Comparison of ENCODE assay signal across 1 cellular context in genomic region chr5:10451137-10451824, GRCh38.
TF ChIP-seq lines count a peak whose summit lies in the region.

No MANE protein-coding gene starts in this region.

TF ChIP-seq in K562, 482 proteins besides CTCF, POLR2A, EP300 and RAD21 (continued from another document):
- no peak for TF ChIP-seq SETDB1 (IDR thresholded peaks at IDR 0.05; ENCODE audit: low read length)
- TF ChIP-seq HOXB6 (CRISPR knock-in tag; IDR thresholded peaks at IDR 0.05; ENCODE audit: borderline replicate concordance): no peak
- no peak for TF ChIP-seq SIN3B (IDR thresholded peaks at IDR 0.05; ENCODE audit: low read depth)
- no peak for TF ChIP-seq E2F1 (CRISPR knock-in tag; IDR thresholded peaks at IDR 0.05)
- TF ChIP-seq COPS2 (conservative IDR thresholded peaks at IDR 0.05): no peak
